In the genomic region with DNA sequence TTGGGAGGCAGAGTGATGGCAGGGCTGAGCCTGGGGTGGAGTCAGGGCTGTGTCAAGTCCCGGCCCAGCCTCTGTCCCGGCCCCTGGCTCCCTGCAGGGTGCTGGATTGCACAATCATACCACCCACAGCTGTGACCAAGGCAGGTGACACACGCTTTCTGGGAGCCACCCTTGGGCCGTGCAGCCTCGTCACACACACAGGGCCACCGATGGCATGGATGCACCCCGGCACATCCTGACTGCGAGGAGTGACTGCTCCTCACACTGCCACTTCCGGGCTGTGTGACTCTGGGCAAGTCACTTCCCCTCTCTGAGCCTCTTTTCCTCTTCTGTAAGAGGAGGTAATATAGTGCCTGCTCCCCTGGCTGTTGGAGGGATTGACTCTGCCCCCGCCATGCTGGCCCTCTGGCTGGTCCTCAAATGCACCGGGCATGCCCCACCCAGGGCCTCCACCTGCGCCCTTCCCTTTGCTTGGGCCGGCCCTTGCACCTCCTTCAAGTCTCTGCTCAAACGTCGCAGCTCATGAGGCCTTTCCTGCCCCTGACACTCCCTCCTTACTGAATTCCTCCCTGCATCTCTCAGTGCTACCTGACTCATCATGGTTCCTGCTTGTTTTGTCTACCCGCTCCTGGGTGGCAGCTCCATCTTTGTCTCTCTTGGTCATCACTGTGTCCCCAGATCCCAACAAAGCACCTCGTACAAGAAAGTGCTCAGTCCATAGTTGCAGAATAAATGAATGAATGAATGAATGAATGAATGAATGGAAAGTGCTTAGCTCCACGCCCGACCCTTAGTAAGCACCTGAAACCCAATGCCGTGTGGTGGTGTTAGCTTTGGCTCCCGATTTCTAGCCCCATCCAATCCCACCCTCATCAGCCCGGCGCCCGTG, we compare ENCODE assay signal across 8 cellular contexts.
DNase-seq lines count a peak whose midpoint lies in the region; ATAC-seq and TF ChIP-seq lines count a peak whose summit lies in the region.

No MANE protein-coding gene starts in this region.

- TF ChIP-seq CTCF in RWPE2 (IDR thresholded peaks at IDR 0.05; ENCODE audit: poor library complexity, severe bottlenecking) = no peak

- H3K4me1 ChIP-seq in RWPE2 (ENCODE audit: insufficient read depth, poor library complexity, severe bottlenecking) = peaks cover 26% of the 10 kb centered on the region

- DNase-seq in HK-2 (ENCODE audit: unreplicated experiment) = peak; percentile 36
- DNase-seq in RWPE2 (ENCODE audit: low spot score) = peak; percentile 86
- peak; percentile 88 for DNase-seq in Right ventricle myocardium inferior (ENCODE audit: missing footprints)
- DNase-seq in stimulated activated CD4-positive, alpha-beta T cell treated with anti-CD3 and anti-CD28 coated beads, Interleukin-2, amount 100 ng/mL, for 48 hours = peak; percentile 18 to 29
- no peak for DNase-seq in NCI-H2227 treated with DMSO at 0.1 percent for 48 hours (lab: John Stamatoyannopoulos, UW)
- DNase-seq in activated CD4-positive, alpha-beta T cell treated with anti-CD3 and anti-CD28 coated beads for 4 hours = no peak

- no peaks in the 10 kb centered on the region for H3K9me3 ChIP-seq in RWPE2 (ENCODE audit: severe bottlenecking)

- intact Hi-C loops in Right ventricle myocardium inferior (cut with DNase I) = loop anchor here (2.0 to 5.0 kb wide), 2 partner anchors 21 to 178 kb away; no protein-coding TSS in a partner anchor

- H3K27me3 ChIP-seq in RWPE2 (ENCODE audit: insufficient read depth, poor library complexity, severe bottlenecking) = no peaks in the 10 kb centered on the region

- no peak overlapping the region for H3K4me3 ChIP-seq in RWPE2 (ENCODE audit: severe bottlenecking)

- no peaks in the 10 kb centered on the region for H3K36me3 ChIP-seq in RWPE2 (ENCODE audit: low read depth)

- H3K27ac ChIP-seq in RWPE2 (ENCODE audit: poor library complexity, severe bottlenecking) = peak overlapping the region; percentile 34

- ATAC-seq in RWPE2 (ENCODE audit: low read depth) = peak; percentile 81
- ATAC-seq in Right ventricle myocardium inferior = peak; percentile 7
- ATAC-seq in GM18867 (IDR thresholded peaks at IDR 0.05; ENCODE audit: unreplicated experiment) = no peak
- no peak for ATAC-seq in GM18858 (IDR thresholded peaks at IDR 0.05; ENCODE audit: unreplicated experiment)

Comparison
In these comparisons a context has a peak if more than half of its experiments do, and no peak if none do; other contexts are left out.
1. DNase-seq: peak in HK-2 (single experiment), RWPE2 (single experiment), Right ventricle myocardium inferior (single experiment) and stimulated activated CD4-positive, alpha-beta T cell treated with anti-CD3 and anti-CD28 coated beads, Interleukin-2, amount 100 ng/mL, for 48 hours (2 of 2); none in NCI-H2227 treated with DMSO at 0.1 percent for 48 hours (single experiment) and activated CD4-positive, alpha-beta T cell treated with anti-CD3 and anti-CD28 coated beads for 4 hours (0 of 2).
2. ATAC-seq: peak in RWPE2 (single experiment) and Right ventricle myocardium inferior (single experiment); none in GM18867 (single experiment) and GM18858 (single experiment).